ENCODE assay signal across 1 cellular context in the genomic region with DNA sequence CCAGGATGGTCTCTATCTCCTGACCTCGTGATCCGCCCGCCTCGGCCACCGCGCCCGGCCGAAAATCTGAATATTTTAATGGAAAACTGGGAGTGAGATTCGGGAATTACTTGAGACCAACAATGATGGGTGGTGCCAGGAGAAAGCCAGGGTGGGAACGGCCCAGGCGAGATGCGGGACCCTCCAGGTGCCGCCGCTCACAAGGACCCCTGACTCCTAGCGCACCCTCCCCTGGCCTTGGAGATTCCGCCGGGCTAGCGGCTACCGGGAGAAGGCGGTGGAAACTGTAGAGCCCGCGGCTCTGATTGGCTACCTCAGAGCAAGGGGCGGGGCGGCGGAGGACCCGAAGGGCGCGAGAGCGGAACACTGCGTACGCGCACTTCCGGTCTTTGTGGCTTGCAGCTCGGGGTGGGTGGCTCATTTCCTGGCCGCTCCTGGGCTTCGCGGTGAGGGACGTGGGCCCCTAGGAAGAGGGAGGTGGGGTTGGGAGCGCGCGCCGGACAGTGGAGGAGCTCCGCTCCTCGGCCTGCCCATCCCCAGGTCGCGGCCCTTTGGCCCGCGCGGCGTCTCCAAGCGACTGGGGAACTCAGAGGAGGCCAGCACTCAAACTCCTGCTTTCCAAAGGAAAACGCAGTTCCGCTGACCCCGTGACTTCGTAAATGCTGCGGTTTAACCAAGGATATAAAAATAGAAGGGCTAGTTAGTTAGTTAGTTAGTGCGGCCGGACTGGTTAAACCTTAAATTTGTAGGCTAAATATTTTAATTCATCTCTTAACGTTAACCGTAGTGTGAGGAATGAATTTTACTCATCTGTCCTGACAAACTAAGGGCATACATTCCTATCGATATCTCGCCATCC.
TF ChIP-seq lines count a peak whose summit lies in the region.

TSS of gene ZNF397 (plus strand) at position 371 of the 859 bp plus-strand sequence. CDS start 1,437 bp downstream, outside the sequence.

TF ChIP-seq in WTC11, 78 proteins besides CTCF, POLR2A, EP300 and RAD21 (continued from another document):
- TF ChIP-seq AFF4 (CRISPR knock-in tag; IDR thresholded peaks at IDR 0.05; ENCODE audit: borderline replicate concordance) (no peak), JAZF1 (CRISPR knock-in tag; IDR thresholded peaks at IDR 0.05) (no peak), ZNF423 (CRISPR knock-in tag; IDR thresholded peaks at IDR 0.05) (no peak), GABPB1 (CRISPR knock-in tag; IDR thresholded peaks at IDR 0.05) (peak; percentile 65; the same call in 1 of the 2 replicates), ZNF317 (CRISPR knock-in tag; IDR thresholded peaks at IDR 0.05; ENCODE audit: borderline replicate concordance, low read depth) (no peak), NFYB (CRISPR knock-in tag; conservative IDR thresholded peaks at IDR 0.05; ENCODE audit: low read depth) (peak; percentile 84), ZNF138 (CRISPR knock-in tag; conservative IDR thresholded peaks at IDR 0.05) (no peak), CREB1 (CRISPR knock-in tag; IDR thresholded peaks at IDR 0.05) (no peak), SP1 (CRISPR knock-in tag; conservative IDR thresholded peaks at IDR 0.05) (peak; percentile 76), ETV6 (CRISPR knock-in tag; IDR thresholded peaks at IDR 0.05) (peak; percentile 76; the same call in 1 of the 2 replicates), ZNF121 (CRISPR knock-in tag; IDR thresholded peaks at IDR 0.05) (no peak), ATF6 (CRISPR knock-in tag; IDR thresholded peaks at IDR 0.05) (no peak), FOXJ3 (CRISPR knock-in tag; IDR thresholded peaks at IDR 0.05; ENCODE audit: borderline replicate concordance) (no peak), ELF4 (CRISPR knock-in tag; IDR thresholded peaks at IDR 0.05; ENCODE audit: low read depth) (no peak), ERG (CRISPR knock-in tag; IDR thresholded peaks at IDR 0.05) (no peak), RELA (CRISPR knock-in tag; IDR thresholded peaks at IDR 0.05; ENCODE audit: borderline replicate concordance) (no peak), TP53 (CRISPR knock-in tag; IDR thresholded peaks at IDR 0.05) (no peak), IRF2 (CRISPR knock-in tag; IDR thresholded peaks at IDR 0.05; ENCODE audit: borderline replicate concordance, low read depth) (no peak), ZNF232 (CRISPR knock-in tag; IDR thresholded peaks at IDR 0.05) (peak; percentile 89; the same call in 1 of the 2 replicates), USF2 (CRISPR knock-in tag; IDR thresholded peaks at IDR 0.05) (peak; percentile 38; the same call in 1 of the 2 replicates), ZNF219 (CRISPR knock-in tag; IDR thresholded peaks at IDR 0.05; ENCODE audit: borderline replicate concordance) (no peak), ZNF532 (CRISPR knock-in tag; IDR thresholded peaks at IDR 0.05; ENCODE audit: borderline replicate concordance) (no peak), IRF1 (CRISPR knock-in tag; IDR thresholded peaks at IDR 0.05) (no peak), ZMAT4 (CRISPR knock-in tag; IDR thresholded peaks at IDR 0.05) (no peak), NFE2L1 (CRISPR knock-in tag; IDR thresholded peaks at IDR 0.05) (0 out of 2 replicates have a peak, but pooled peaks have one; percentile 42), CREM (CRISPR knock-in tag; IDR thresholded peaks at IDR 0.05) (peak; percentile 56; the same call in 1 of the 2 replicates), TEAD4 (CRISPR knock-in tag; IDR thresholded peaks at IDR 0.05) (no peak), JUN (CRISPR knock-in tag; IDR thresholded peaks at IDR 0.05) (no peak), KAT7 (CRISPR knock-in tag; IDR thresholded peaks at IDR 0.05; ENCODE audit: borderline replicate concordance) (no peak), NR1H2 (CRISPR knock-in tag; IDR thresholded peaks at IDR 0.05) (no peak), FOXK1 (CRISPR knock-in tag; IDR thresholded peaks at IDR 0.05) (peak; percentile 83), CBFB (CRISPR knock-in tag; IDR thresholded peaks at IDR 0.05; ENCODE audit: low read depth) (no peak), TEAD1 (CRISPR knock-in tag; IDR thresholded peaks at IDR 0.05) (peak; percentile 51; the same call in 1 of the 2 replicates), NR3C1 (CRISPR knock-in tag; conservative IDR thresholded peaks at IDR 0.05; ENCODE audit: low read depth) (no peak), ZSCAN18 (CRISPR knock-in tag; IDR thresholded peaks at IDR 0.05) (no peak)
- TF ChIP-seq, protein P1, sequence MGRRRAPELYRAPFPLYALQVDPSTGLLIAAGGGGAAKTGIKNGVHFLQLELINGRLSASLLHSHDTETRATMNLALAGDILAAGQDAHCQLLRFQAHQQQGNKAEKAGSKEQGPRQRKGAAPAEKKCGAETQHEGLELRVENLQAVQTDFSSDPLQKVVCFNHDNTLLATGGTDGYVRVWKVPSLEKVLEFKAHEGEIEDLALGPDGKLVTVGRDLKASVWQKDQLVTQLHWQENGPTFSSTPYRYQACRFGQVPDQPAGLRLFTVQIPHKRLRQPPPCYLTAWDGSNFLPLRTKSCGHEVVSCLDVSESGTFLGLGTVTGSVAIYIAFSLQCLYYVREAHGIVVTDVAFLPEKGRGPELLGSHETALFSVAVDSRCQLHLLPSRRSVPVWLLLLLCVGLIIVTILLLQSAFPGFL (CRISPR knock-in tag; IDR thresholded peaks at IDR 0.05; ENCODE audit: borderline replicate concordance) = no peak
- TF ChIP-seq, protein P2, sequence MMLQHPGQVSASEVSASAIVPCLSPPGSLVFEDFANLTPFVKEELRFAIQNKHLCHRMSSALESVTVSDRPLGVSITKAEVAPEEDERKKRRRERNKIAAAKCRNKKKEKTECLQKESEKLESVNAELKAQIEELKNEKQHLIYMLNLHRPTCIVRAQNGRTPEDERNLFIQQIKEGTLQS (CRISPR knock-in tag; conservative IDR thresholded peaks at IDR 0.05) = no peak
- TF ChIP-seq, protein P3, sequence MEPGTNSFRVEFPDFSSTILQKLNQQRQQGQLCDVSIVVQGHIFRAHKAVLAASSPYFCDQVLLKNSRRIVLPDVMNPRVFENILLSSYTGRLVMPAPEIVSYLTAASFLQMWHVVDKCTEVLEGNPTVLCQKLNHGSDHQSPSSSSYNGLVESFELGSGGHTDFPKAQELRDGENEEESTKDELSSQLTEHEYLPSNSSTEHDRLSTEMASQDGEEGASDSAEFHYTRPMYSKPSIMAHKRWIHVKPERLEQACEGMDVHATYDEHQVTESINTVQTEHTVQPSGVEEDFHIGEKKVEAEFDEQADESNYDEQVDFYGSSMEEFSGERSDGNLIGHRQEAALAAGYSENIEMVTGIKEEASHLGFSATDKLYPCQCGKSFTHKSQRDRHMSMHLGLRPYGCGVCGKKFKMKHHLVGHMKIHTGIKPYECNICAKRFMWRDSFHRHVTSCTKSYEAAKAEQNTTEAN (CRISPR knock-in tag; IDR thresholded peaks at IDR 0.05) = no peak
